In the genomic region with DNA sequence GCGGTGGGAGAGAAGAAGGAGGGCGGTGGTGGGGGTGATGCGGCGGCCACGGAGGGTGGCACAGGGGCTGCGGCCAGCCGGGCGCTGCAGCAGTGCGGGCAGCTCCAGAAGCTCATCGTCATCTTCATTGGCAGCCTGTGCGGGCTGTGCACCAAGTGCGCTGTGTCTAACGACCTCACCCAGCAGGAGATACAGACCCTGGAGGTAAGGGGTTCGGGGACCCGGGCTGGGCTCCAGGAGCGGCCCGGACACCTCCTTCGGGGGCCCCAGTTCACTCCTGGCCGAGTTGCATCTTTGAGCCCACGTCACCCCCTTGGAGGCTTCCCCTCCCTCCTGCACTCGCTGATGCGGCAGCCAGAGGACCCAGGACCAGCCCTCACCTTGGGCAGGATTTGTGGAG, we compare ENCODE assay signal across 7 cellular contexts.
DNase-seq lines count a peak whose midpoint lies in the region; ATAC-seq and TF ChIP-seq lines count a peak whose summit lies in the region.
"Not testable (repeated sequence)": the region's sequence is repeated elsewhere in the genome, so short reads cannot be mapped to it uniquely, and the experiment has no call there.

No MANE protein-coding gene starts in this region.

- intact Hi-C loops in Panc1 (cut with micrococcal nuclease; ENCODE audit: unreplicated experiment): not testable (repeated sequence)

- H3K27me3 ChIP-seq in GM23248 (replicated peaks; ENCODE audit: insufficient read depth); Panc1 (ENCODE audit: control insufficient read depth, insufficient read depth, low read length); cardiac muscle cell: not testable (repeated sequence)

- not testable (repeated sequence) for TF ChIP-seq CTCF in Panc1 (IDR thresholded peaks at IDR 0.05); cardiac muscle cell (IDR thresholded peaks at IDR 0.05; ENCODE audit: low read depth, low read length)

- H3K9me3 Mint-ChIP-seq in activated T-cell treated with anti-CD3 and anti-CD28 coated beads, Interleukin-2, amount 50 U/mL, for 72 hours: peaks cover 14 to 15% of the 10 kb centered on the region in 2 donors
- H3K9me3 Mint-ChIP-seq in central memory CD8-positive, alpha-beta T cell: peaks cover 16% of the 10 kb centered on the region
- peaks cover 11 to 18% (median 15%) of the 10 kb centered on the region in 7 donors for H3K9me3 Mint-ChIP-seq in naive B cell

- H3K4me3 Mint-ChIP-seq in activated T-cell treated with anti-CD3 and anti-CD28 coated beads, Interleukin-2, amount 50 U/mL, for 72 hours: peak overlapping the region; percentile 91 to 97
- peak overlapping the region; percentile 88 for H3K4me3 Mint-ChIP-seq in central memory CD8-positive, alpha-beta T cell
- H3K4me3 Mint-ChIP-seq in naive B cell: peak overlapping the region; percentile 80 to 95 (median 91)

- not testable (repeated sequence) for H3K4me1 Mint-ChIP-seq in activated T-cell treated with anti-CD3 and anti-CD28 coated beads, Interleukin-2, amount 50 U/mL, for 72 hours (ENCODE audit: low read depth)
- H3K4me1 Mint-ChIP-seq in central memory CD8-positive, alpha-beta T cell: peaks cover 21% of the 10 kb centered on the region
- peaks cover 12 to 16% (median 14%) of the 10 kb centered on the region in 3 donors for H3K4me1 Mint-ChIP-seq in naive B cell

- H3K27ac Mint-ChIP-seq in activated T-cell treated with anti-CD3 and anti-CD28 coated beads, Interleukin-2, amount 50 U/mL, for 72 hours: not testable (repeated sequence)
- peak overlapping the region; percentile 83 for H3K27ac Mint-ChIP-seq in central memory CD8-positive, alpha-beta T cell (ENCODE audit: low read depth)
- H3K27ac Mint-ChIP-seq in naive B cell: peak overlapping the region in 3 of 6 donors; percentile 6 to 93 (median 86)

- H3K27me3 Mint-ChIP-seq in activated T-cell treated with anti-CD3 and anti-CD28 coated beads, Interleukin-2, amount 50 U/mL, for 72 hours (ENCODE audit: low read depth): peaks cover 14% of the 10 kb centered on the region
- peaks cover 22% of the 10 kb centered on the region for H3K27me3 Mint-ChIP-seq in central memory CD8-positive, alpha-beta T cell
- H3K27me3 Mint-ChIP-seq in naive B cell: peaks cover 11 to 24% (median 23%) of the 10 kb centered on the region in 3 donors

- not testable (repeated sequence) for H3K79me2 ChIP-seq in GM23248 (ENCODE audit: insufficient read depth)

- not testable (repeated sequence) for ATAC-seq in Panc1; activated T-cell treated with anti-CD3 and anti-CD28 coated beads, Interleukin-2, amount 50 U/mL, for 72 hours (replicated peaks in 1 of 2); central memory CD8-positive, alpha-beta T cell (replicated peaks; ENCODE audit: extremely low read depth, poor library complexity, severe bottlenecking); naive B cell (ENCODE audit: low read depth in 2 of 2)

- peaks cover 18 to 22% of the 10 kb centered on the region in 2 donors for H3K36me3 Mint-ChIP-seq in activated T-cell treated with anti-CD3 and anti-CD28 coated beads, Interleukin-2, amount 50 U/mL, for 72 hours (ENCODE audit: insufficient read depth in 2 of 2)
- H3K36me3 Mint-ChIP-seq in central memory CD8-positive, alpha-beta T cell (ENCODE audit: insufficient read depth): not testable (repeated sequence)
- peaks cover 16 to 19% of the 10 kb centered on the region in 2 donors for H3K36me3 Mint-ChIP-seq in naive B cell

- H3F3A ChIP-seq in GM23248 (ENCODE audit: insufficient read depth): not testable (repeated sequence)

- H3K9ac ChIP-seq in GM23248: peak overlapping the region; percentile 55

- in situ Hi-C loops in GM23248 (cut with MboI); Panc1 (cut with HindIII; ENCODE audit: low pct_unique_long_range_greater_than_20kb, low sequenced_read_pairs): not testable (repeated sequence)

- peak; percentile 4 for DNase-seq in GM23248
- not testable (repeated sequence) for DNase-seq in Panc1 (ENCODE audit: low read depth, low spot score); activated T-cell treated with anti-CD3 and anti-CD28 coated beads, Interleukin-2, amount 50 U/mL, for 72 hours; central memory CD8-positive, alpha-beta T cell (ENCODE audit: low spot score in 2 of 2); cardiac muscle cell (ENCODE audit: low read depth in 1 of 2, low spot score in 1 of 2); naive B cell

- not testable (repeated sequence) for H3K4me1 ChIP-seq in GM23248 (ENCODE audit: insufficient read depth); Panc1 (ENCODE audit: control insufficient read depth, insufficient read depth, low read length); cardiac muscle cell (ENCODE audit: low read depth)

- not testable (repeated sequence) for H3K36me3 ChIP-seq in GM23248 (ENCODE audit: low read depth); Panc1 (ENCODE audit: control insufficient read depth, insufficient read depth, low read length); cardiac muscle cell

- not testable (repeated sequence) for H3K9me3 ChIP-seq in GM23248 (ENCODE audit: low read depth); Panc1 (ENCODE audit: control insufficient read depth, insufficient read depth, low read depth, low read length); cardiac muscle cell (ENCODE audit: low read depth)

- peak overlapping the region; percentile 76 for H3K4me3 ChIP-seq in GM23248
- H3K4me3 ChIP-seq in Panc1 (ENCODE audit: low read depth in 2 of 2, low read length in 2 of 2): peak overlapping the region; percentile 51 to 52
- H3K4me3 ChIP-seq in cardiac muscle cell: peak overlapping the region; percentile 73
- H3K4me3 ChIP-seq in skin epidermis: peak overlapping the region; percentile 47 to 60 (median 52)

- POLR2A ChIA-PET in Panc1 (lab: Charles Lee): not testable (repeated sequence)

- CTCF ChIA-PET in Panc1 (lab: Charles Lee): not testable (repeated sequence)

- H2AFZ ChIP-seq in GM23248: not testable (repeated sequence)

- H3K9me2 ChIP-seq in GM23248 (ENCODE audit: insufficient read depth): not testable (repeated sequence)

- not testable (repeated sequence) for H4K20me1 ChIP-seq in GM23248 (ENCODE audit: insufficient read depth)

- H3K4me2 ChIP-seq in GM23248 (ENCODE audit: unreplicated experiment): peak overlapping the region; percentile 78

- H3K27ac ChIP-seq in GM23248; Panc1 (ENCODE audit: low read length); cardiac muscle cell: not testable (repeated sequence)
- H3K27ac ChIP-seq in skin epidermis: peak overlapping the region in 7 of 21 experiments; percentile 24 to 72 (median 57)

- WGBS in GM23248 (ENCODE audit: low coverage in 1 of 2, low lambda C conversion rate in 2 of 2, missing lambda C conversion rate in 2 of 2), 2 experiments: 25 to 43% methylated on average over 9 to 22 of the region's 22 CpGs

- not testable (repeated sequence) for BruUV-seq in Panc1 (replicated peaks; lab: Mats Ljungman, UMichigan)
